Comparison of ENCODE assay signal across 1 cellular context in the genomic region with DNA sequence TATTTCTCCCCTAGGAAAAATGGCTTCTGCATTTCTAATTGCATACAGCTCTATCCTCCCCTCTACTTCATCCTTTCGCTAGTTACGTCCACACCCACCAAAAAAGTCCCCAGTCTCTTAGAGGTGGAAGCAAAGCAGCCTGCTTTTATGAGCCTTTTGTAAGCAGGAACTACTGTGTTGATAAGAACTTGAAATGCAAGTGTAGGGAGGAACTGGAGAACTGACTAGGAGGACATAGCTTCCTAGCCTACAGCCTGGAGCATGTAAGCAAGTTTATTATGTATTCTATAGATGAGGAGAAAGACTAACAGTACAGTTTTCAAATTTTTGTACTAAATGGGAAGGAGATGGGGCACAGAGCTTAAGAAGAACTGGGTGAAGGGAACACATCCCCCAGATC.
A peak's percentile ranks its signal among the peaks of the same experiment; 100 is the strongest.
TF ChIP-seq lines count a peak whose summit lies in the region.

No MANE protein-coding gene starts in this region.

TF ChIP-seq in GM12878, 131 proteins besides CTCF, POLR2A, EP300 and RAD21:
- TF ChIP-seq E4F1 (IDR thresholded peaks at IDR 0.05; ENCODE audit: borderline replicate concordance, partially characterized antibody) (no peak), IKZF1 (conservative IDR thresholded peaks at IDR 0.05) (0 out of 2 replicates have a peak, but pooled peaks have one; percentile 10)
